10 cellular contexts compared by ENCODE assay signal in the genomic region with DNA sequence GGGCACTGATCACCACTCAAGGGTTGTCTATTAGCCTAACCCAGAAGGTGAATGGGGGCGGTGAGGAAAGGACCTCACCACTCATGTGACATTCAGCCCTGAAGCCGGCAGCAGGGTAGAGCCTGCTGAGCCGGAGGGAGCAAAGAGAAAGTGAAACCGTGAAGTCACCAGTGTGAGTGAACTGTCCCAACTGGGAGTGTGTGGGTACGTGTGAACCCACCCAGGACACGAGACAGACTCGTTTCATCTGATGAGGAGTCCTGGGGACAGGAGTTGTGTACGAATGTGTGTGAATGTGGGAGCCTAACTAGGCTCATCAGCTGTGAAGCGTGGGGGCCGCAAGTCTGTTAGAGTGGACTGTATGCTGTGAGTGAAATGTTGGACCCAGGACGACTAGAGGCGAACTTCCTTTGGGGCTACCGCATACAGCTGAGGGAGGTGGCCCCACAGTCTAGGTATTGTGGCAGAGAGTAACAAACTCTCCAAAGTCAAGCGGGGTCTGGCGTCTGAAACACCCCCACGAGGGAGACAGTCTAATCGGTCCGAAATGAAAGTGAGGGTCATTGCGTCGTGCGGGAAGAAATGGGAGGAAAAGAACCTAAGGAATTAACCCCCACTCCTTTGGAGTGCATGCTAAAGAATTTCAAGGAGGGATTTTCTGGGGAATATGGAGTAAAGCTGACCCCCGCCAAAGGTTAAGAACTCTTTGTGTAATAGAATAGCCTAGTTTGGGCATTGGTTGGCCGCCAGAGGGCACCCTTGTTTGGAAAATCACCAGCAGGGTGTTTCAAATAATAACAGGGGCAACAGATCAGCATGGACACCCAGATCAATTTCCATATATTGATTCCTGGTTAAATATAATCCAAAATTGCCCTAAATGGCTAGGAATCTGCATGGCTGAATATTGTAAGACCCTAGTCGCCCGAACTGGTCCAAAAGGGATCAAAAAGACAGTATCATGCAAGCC. TPM values are rescaled to one million over a fixed set of nuclear protein-coding genes. Genes with fewer than 3 reads are reported as not detected.
DNase-seq lines count a peak whose midpoint lies in the region; ATAC-seq and TF ChIP-seq lines count a peak whose summit lies in the region.
"Had no signal": no experiment of that assay in that cellular context is flagged by ENCODE, and none has a peak within 500 bp of the region (broad histone marks: within the 10 kb centered on the region; RNA-seq: fewer than 3 reads in every experiment).

No MANE protein-coding gene starts in this region.

- peak; percentile 9 for TF ChIP-seq CTCF in GM20000 (IDR thresholded peaks at IDR 0.05; ENCODE audit: extremely low read depth, missing control alignments)
- peak; percentile 47 for TF ChIP-seq CTCF in cardiac fibroblast (IDR thresholded peaks at IDR 0.05; ENCODE audit: low read depth, low read length)
- TF ChIP-seq CTCF in osteocyte (IDR thresholded peaks at IDR 0.05), result no peak

- H3K4me3 ChIP-seq in cardiac fibroblast (replicated peaks in 1 of 2; ENCODE audit: low read depth in 2 of 2, low read length in 2 of 2), result peak overlapping the region; percentile 18 to 58

- no peaks in the 10 kb centered on the region for H3K9me3 Mint-ChIP-seq in osteocyte (ENCODE audit: unreplicated experiment)

- no peak overlapping the region for H3K4me3 Mint-ChIP-seq in osteocyte (ENCODE audit: unreplicated experiment)

- no peaks in the 10 kb centered on the region for H3K36me3 Mint-ChIP-seq in osteocyte (ENCODE audit: unreplicated experiment)

- H3K4me1 Mint-ChIP-seq in osteocyte (ENCODE audit: unreplicated experiment), result no peaks in the 10 kb centered on the region

- ATAC-seq in GM18868 (IDR thresholded peaks at IDR 0.05; ENCODE audit: unreplicated experiment), result no peak

- DNase-seq in GM20000 (ENCODE audit: low spot score) (peak; percentile 34), NCI-H2196 treated with DMSO at 0.1 percent for 48 hours (lab: John Stamatoyannopoulos, UW; ENCODE audit: unreplicated experiment) (peak; percentile 58), cardiac fibroblast (ENCODE audit: low read depth in 2 of 2) (peak; percentile 64 to 70), KG1 (lab: John Stamatoyannopoulos, UW) (no peak), osteocyte (ENCODE audit: extremely low spot score, unreplicated experiment) (no peak), COLO668 (lab: John Stamatoyannopoulos, UW; ENCODE audit: unreplicated experiment) (no peak)
- peak in 2 of 3 donors; percentile 5 to 55 for DNase-seq in stimulated activated CD4-positive, alpha-beta T cell treated with anti-CD3 and anti-CD28 coated beads, Interleukin-12 subunit alpha, Interleukin-12 subunit beta, amount 100 ng/mL, for 48 hours (ENCODE audit: low read depth in 2 of 3, low spot score in 1 of 3)
- DNase-seq: stimulated activated naive B cell treated with anti-CD40 and anti-IgM and Interleukin-4, amounts not matched to agents 10 μg/mL and 1 μg/mL and 100 μg/mL, for 72 hours had no signal

- no peak overlapping the region for H3K27ac Mint-ChIP-seq in osteocyte (ENCODE audit: unreplicated experiment)
- H3K27ac Mint-ChIP-seq: stimulated activated naive B cell treated with anti-CD40 and anti-IgM and Interleukin-4, amounts not matched to agents 10 μg/mL and 1 μg/mL and 100 μg/mL, for 72 hours had no signal

- H3K27me3 Mint-ChIP-seq in osteocyte (ENCODE audit: unreplicated experiment), result no peaks in the 10 kb centered on the region
- H3K27me3 Mint-ChIP-seq: stimulated activated naive B cell treated with anti-CD40 and anti-IgM and Interleukin-4, amounts not matched to agents 10 μg/mL and 1 μg/mL and 100 μg/mL, for 72 hours had no signal

RNA-seq across cellular contexts. Expression of a gene that starts 43.6 kb away (rescaled TPM):
- total RNA-seq in osteocyte, result not detected in 2 replicates
- total RNA-seq: fibroblast of lung had no signal

Comparison
In these comparisons a context has a peak if more than half of its experiments do, and no peak if none do; other contexts are left out.
1. DNase-seq: peak in GM20000 (single experiment), NCI-H2196 treated with DMSO at 0.1 percent for 48 hours (single experiment), cardiac fibroblast (2 of 2) and stimulated activated CD4-positive, alpha-beta T cell treated with anti-CD3 and anti-CD28 coated beads, Interleukin-12 subunit alpha, Interleukin-12 subunit beta, amount 100 ng/mL, for 48 hours (2 of 3); none in KG1 (single experiment), osteocyte (single experiment) and COLO668 (single experiment).